ENCODE assay signal across 24 cellular contexts in genomic region chr3:17942856-17943255, GRCh38.
A peak's percentile ranks its signal among the peaks of the same experiment; 100 is the strongest.
DNase-seq lines count a peak whose midpoint lies in the region; ATAC-seq, FAIRE-seq and TF ChIP-seq lines count a peak whose summit lies in the region.
"Had no signal": no experiment of that assay in that cellular context is flagged by ENCODE, and none has a peak within 500 bp of the region (broad histone marks: within the 10 kb centered on the region; RNA-seq: fewer than 3 reads in every experiment).

No MANE protein-coding gene starts in this region.

- no peak for TF ChIP-seq POLR2A in sigmoid colon (IDR thresholded peaks at IDR 0.05)

- H3K9me3 Mint-ChIP-seq in astrocyte (ENCODE audit: unreplicated experiment): no peaks in the 10 kb centered on the region
- H3K9me3 Mint-ChIP-seq: activated CD4-positive, alpha-beta memory T cell treated with anti-CD3 and anti-CD28 coated beads, Interleukin-2, amount 10 ng/mL, durations not matched to agents 7 days and 5 days; activated naive CD4-positive, alpha-beta T cell treated with anti-CD3 and anti-CD28 coated beads for 36 hours; CD4-positive, alpha-beta T cell had no signal

- H3K27me3 ChIP-seq in astrocyte (ENCODE audit: insufficient read depth, low read length) (no peaks in the 10 kb centered on the region), keratinocyte (ENCODE audit: control insufficient read depth, extremely low read depth, insufficient read depth, low read length) (no peaks in the 10 kb centered on the region), sigmoid colon (no peaks in the 10 kb centered on the region)
- H3K27me3 ChIP-seq: uterus had no signal

- peaks cover 35% of the 10 kb centered on the region for H3K4me1 Mint-ChIP-seq in astrocyte (ENCODE audit: low read depth, unreplicated experiment)
- H3K4me1 Mint-ChIP-seq: activated CD4-positive, alpha-beta memory T cell treated with anti-CD3 and anti-CD28 coated beads, Interleukin-2, amount 10 ng/mL, durations not matched to agents 7 days and 5 days had no signal

- dilution Hi-C loops in keratinocyte (cut with MboI; ENCODE audit: extremely low pct_ligation_motif_present, low sequenced_read_pairs): no loop called here

- FAIRE-seq in astrocyte (lab: Jason Lieb, UNC): peak; percentile 9
- FAIRE-seq in keratinocyte (lab: Jason Lieb, UNC): peak; percentile 41
- FAIRE-seq: colon had no signal

- H3K4me3 ChIP-seq in astrocyte (ENCODE audit: insufficient read depth, low read depth, low read length) (no peak overlapping the region), keratinocyte (ENCODE audit: control insufficient read depth in 2 of 3, extremely low read depth in 1 of 3, insufficient read depth in 2 of 3, low read depth in 1 of 3, low read length in 3 of 3) (no peak overlapping the region), sigmoid colon (no peak overlapping the region)
- H3K4me3 ChIP-seq: psoas muscle, uterus had no signal

- H3K4me1 ChIP-seq in astrocyte (ENCODE audit: insufficient read depth, low read length) (no peaks in the 10 kb centered on the region), keratinocyte (ENCODE audit: control insufficient read depth, extremely low read depth, insufficient read depth, low read length) (peaks cover 2% of the 10 kb centered on the region), sigmoid colon (peaks cover 0 to 24% (median 9%) of the 10 kb centered on the region in 4 donors)
- H3K4me1 ChIP-seq: psoas muscle, uterus had no signal

- H3K4me2 ChIP-seq in astrocyte (ENCODE audit: low read length) (no peak overlapping the region), keratinocyte (ENCODE audit: control insufficient read depth, extremely low read depth, insufficient read depth, low read depth, low read length) (no peak overlapping the region)

- H2AFZ ChIP-seq in astrocyte (ENCODE audit: low read depth, low read length): no peak overlapping the region
- no peak overlapping the region for H2AFZ ChIP-seq in keratinocyte (ENCODE audit: control insufficient read depth, low read length)

- H3K79me2 ChIP-seq in astrocyte (ENCODE audit: insufficient read depth, low read length) (no peaks in the 10 kb centered on the region), keratinocyte (ENCODE audit: control insufficient read depth, insufficient read depth, low read length) (no peaks in the 10 kb centered on the region)

- intact Hi-C loops in sigmoid colon (cut with DNase I): no loop called here

- no peak overlapping the region for H3K27ac Mint-ChIP-seq in astrocyte (ENCODE audit: unreplicated experiment)
- H3K27ac Mint-ChIP-seq: activated CD4-positive, alpha-beta memory T cell treated with anti-CD3 and anti-CD28 coated beads, Interleukin-2, amount 10 ng/mL, durations not matched to agents 7 days and 5 days; activated naive CD4-positive, alpha-beta T cell treated with anti-CD3 and anti-CD28 coated beads for 36 hours; CD4-positive, alpha-beta T cell had no signal

- H4K20me1 ChIP-seq in astrocyte (ENCODE audit: insufficient read depth, low read length) (no peaks in the 10 kb centered on the region), keratinocyte (ENCODE audit: control insufficient read depth, extremely low read depth, insufficient read depth, low read length) (no peaks in the 10 kb centered on the region)

- H3K9ac ChIP-seq in astrocyte (ENCODE audit: low read length) (no peak overlapping the region), keratinocyte (ENCODE audit: control insufficient read depth, extremely low read depth, insufficient read depth, low read length) (no peak overlapping the region)

- H3K9me3 ChIP-seq in astrocyte (ENCODE audit: insufficient read depth, low read depth, low read length): no peaks in the 10 kb centered on the region
- H3K9me3 ChIP-seq in keratinocyte (ENCODE audit: control insufficient read depth, low read depth, low read length): no peaks in the 10 kb centered on the region
- H3K9me3 ChIP-seq in sigmoid colon: no peaks in the 10 kb centered on the region
- H3K9me3 ChIP-seq: psoas muscle, uterus had no signal

- DNase-seq in AG08395 (ENCODE audit: low spot score) (peak; percentile 33), HCEC 1CT (peak; percentile 40), astrocyte (ENCODE audit: low read depth) (peak; percentile 69), keratinocyte (ENCODE audit: low read depth, low spot score) (no peak), sigmoid colon (no peak)
- DNase-seq: activated CD4-positive, alpha-beta memory T cell treated with anti-CD3 and anti-CD28 coated beads, Interleukin-2, amount 10 ng/mL, durations not matched to agents 7 days and 5 days; activated naive CD4-positive, alpha-beta T cell treated with anti-CD3 and anti-CD28 coated beads for 36 hours; activated T-cell treated with anti-CD3 and anti-CD28 coated beads, Interleukin-2, amount 50 U/mL, for 1 hour; aorta; CD4-positive, alpha-beta T cell; DMS153; midbrain; NCI-H187; NCI-H2227 treated with DMSO at 0.1 percent for 48 hours; NCI-H82; OCI-M1; psoas muscle; T-helper 2 cell; uterus; WERI-Rb-1 had no signal

- no peak for TF ChIP-seq EP300 in sigmoid colon (IDR thresholded peaks at IDR 0.05)

- H3K27ac ChIP-seq in astrocyte (ENCODE audit: low read depth, low read length) (no peak overlapping the region), keratinocyte (ENCODE audit: control insufficient read depth, insufficient read depth, low read length) (no peak overlapping the region), sigmoid colon (no peak overlapping the region)
- H3K27ac ChIP-seq: psoas muscle, uterus, WERI-Rb-1 had no signal

- H3K36me3 Mint-ChIP-seq in astrocyte (ENCODE audit: low read depth, unreplicated experiment): no peaks in the 10 kb centered on the region

- H3K36me3 ChIP-seq in astrocyte (ENCODE audit: insufficient read depth, low read length) (no peaks in the 10 kb centered on the region), keratinocyte (ENCODE audit: control insufficient read depth in 2 of 2, extremely low read depth in 1 of 2, insufficient read depth in 2 of 2, low read length in 2 of 2) (no peaks in the 10 kb centered on the region), sigmoid colon (no peaks in the 10 kb centered on the region)
- H3K36me3 ChIP-seq: uterus, WERI-Rb-1 had no signal

- TF ChIP-seq CTCF in astrocyte (IDR thresholded peaks at IDR 0.05; ENCODE audit: insufficient read depth, low read depth, low read length) (no peak), keratinocyte (optimal IDR thresholded peaks at IDR 0.05 in 1 of 3, IDR thresholded peaks at IDR 0.05 in 1 of 3, conservative IDR thresholded peaks at IDR 0.05 in 1 of 3; ENCODE audit: extremely low read depth in 1 of 3, insufficient read depth in 2 of 3, low read length in 3 of 3) (no peak), sigmoid colon (IDR thresholded peaks at IDR 0.05) (no peak)

- H3K27me3 Mint-ChIP-seq in astrocyte (ENCODE audit: low read depth, unreplicated experiment): no peaks in the 10 kb centered on the region

- peak overlapping the region; percentile 17 for H3K4me3 Mint-ChIP-seq in astrocyte (ENCODE audit: unreplicated experiment)
- H3K4me3 Mint-ChIP-seq: activated CD4-positive, alpha-beta memory T cell treated with anti-CD3 and anti-CD28 coated beads, Interleukin-2, amount 10 ng/mL, durations not matched to agents 7 days and 5 days; activated naive CD4-positive, alpha-beta T cell treated with anti-CD3 and anti-CD28 coated beads for 36 hours; CD4-positive, alpha-beta T cell had no signal

- no peaks in the 10 kb centered on the region for H3K9me1 ChIP-seq in keratinocyte (ENCODE audit: control insufficient read depth, extremely low read depth, insufficient read depth, low read length)

- no peak for ATAC-seq in HG02798 (IDR thresholded peaks at IDR 0.05; ENCODE audit: poor library complexity, unreplicated experiment)
- ATAC-seq in GM19455 (IDR thresholded peaks at IDR 0.05; ENCODE audit: unreplicated experiment): no peak
- no peak for ATAC-seq in GM21423 (IDR thresholded peaks at IDR 0.05; ENCODE audit: unreplicated experiment)
- ATAC-seq: psoas muscle had no signal

- 87 to 93% methylated on average over 2 of the region's 2 CpGs for WGBS in sigmoid colon, 2 donors

Comparison
In these comparisons a context has a peak if more than half of its experiments do, and no peak if none do; other contexts are left out.
1. DNase-seq: peak in AG08395 (single experiment), HCEC 1CT (single experiment) and astrocyte (single experiment); none in keratinocyte (single experiment) and sigmoid colon (single experiment).